9 cellular contexts compared by ENCODE assay signal in genomic region chr7:22109761-22110160, GRCh38.
DNase-seq lines count a peak whose midpoint lies in the region; ATAC-seq and TF ChIP-seq lines count a peak whose summit lies in the region.
"Had no signal": no experiment of that assay in that cellular context is flagged by ENCODE, and none has a peak within 500 bp of the region (broad histone marks: within the 10 kb centered on the region; RNA-seq: fewer than 3 reads in every experiment).

No MANE protein-coding gene starts in this region.

- no peaks in the 10 kb centered on the region for H3K4me1 Mint-ChIP-seq in CD8-positive, alpha-beta T cell (ENCODE audit: low read depth)

- H3K27ac ChIP-seq in foreskin keratinocyte (no peak overlapping the region), prostate gland (no peak overlapping the region)
- H3K27ac ChIP-seq in CD8-positive, alpha-beta T cell (ENCODE audit: low read depth, low read length) = no peak overlapping the region
- H3K27ac ChIP-seq: skin epidermis had no signal

- H3K9me3 Mint-ChIP-seq in CD8-positive, alpha-beta T cell = no peaks in the 10 kb centered on the region

- H3K4me3 Mint-ChIP-seq in CD8-positive, alpha-beta T cell = no peak overlapping the region

- peak; percentile 18 for TF ChIP-seq CTCF in foreskin keratinocyte (conservative IDR thresholded peaks at IDR 0.05)
- no peak for TF ChIP-seq CTCF in prostate gland (IDR thresholded peaks at IDR 0.05)
- no peak for TF ChIP-seq CTCF in CD8-positive, alpha-beta T cell (IDR thresholded peaks at IDR 0.05)

- POLR2A ChIA-PET in CD8-positive, alpha-beta T cell (lab: Charles Lee) = no interaction called here

- no peaks in the 10 kb centered on the region for H3K9me3 ChIP-seq in prostate gland
- no peaks in the 10 kb centered on the region for H3K9me3 ChIP-seq in CD8-positive, alpha-beta T cell (ENCODE audit: low read length)

- no peaks in the 10 kb centered on the region for H3K4me1 ChIP-seq in foreskin keratinocyte
- H3K4me1 ChIP-seq in prostate gland (replicated peaks) = no peaks in the 10 kb centered on the region
- H3K4me1 ChIP-seq in CD8-positive, alpha-beta T cell (ENCODE audit: insufficient read depth, low read length) = no peaks in the 10 kb centered on the region

- H3K4me3 ChIP-seq in prostate gland = no peak overlapping the region
- H3K4me3 ChIP-seq in CD8-positive, alpha-beta T cell (ENCODE audit: low read depth, low read length) = no peak overlapping the region
- H3K4me3 ChIP-seq: skin epidermis had no signal

- H3K27me3 Mint-ChIP-seq in CD8-positive, alpha-beta T cell (ENCODE audit: low read depth) = no peaks in the 10 kb centered on the region

- ATAC-seq in Right ventricle myocardium superior (ENCODE audit: poor library complexity) (peak; percentile 42), Right ventricle myocardium inferior (no peak), foreskin keratinocyte (peak; percentile 54)
- ATAC-seq in CD8-positive, alpha-beta T cell = no peak

- no peak overlapping the region for H3K27ac Mint-ChIP-seq in CD8-positive, alpha-beta T cell

- CTCF ChIA-PET in CD8-positive, alpha-beta T cell (lab: Charles Lee) = interaction anchor here (0.6 to 5.0 kb wide), 27 partner anchors 8 to 946 kb away, joined by 3 to 53 read pairs (median 6); partner anchors contain the start of genes IL6 and STEAP1B

- WGBS in prostate gland = 71% methylated on average over 7 of the region's 7 CpGs

- intact Hi-C loops in Right ventricle myocardium superior (cut with DNase I) = loop anchor here (2.0 to 10.0 kb wide), 2 partner anchors 185 to 379 kb away; no protein-coding TSS in a partner anchor
- intact Hi-C loops in Right ventricle myocardium inferior (cut with DNase I) = loop anchor here (1.0 to 5.0 kb wide), 4 partner anchors 103 to 380 kb away; no protein-coding TSS in a partner anchor
- intact Hi-C loops in prostate gland (cut with DNase I) = loop anchor here (2.0 kb wide), 1 partner anchor 379 kb away; no protein-coding TSS in a partner anchor
- intact Hi-C loops in CD8-positive, alpha-beta T cell (cut with DNase I, micrococcal nuclease) = loop anchor here (1.0 to 10.0 kb wide), 5 partner anchors 380 to 948 kb away; partner anchors contain the start of gene STEAP1B (in 1 of the 2)

- H3K27me3 ChIP-seq in foreskin keratinocyte (no peaks in the 10 kb centered on the region), prostate gland (replicated peaks; ENCODE audit: insufficient read depth) (no peaks in the 10 kb centered on the region)
- H3K27me3 ChIP-seq in CD8-positive, alpha-beta T cell (ENCODE audit: insufficient read depth, low read length) = no peaks in the 10 kb centered on the region

- H3K36me3 Mint-ChIP-seq in CD8-positive, alpha-beta T cell = no peaks in the 10 kb centered on the region

- no peak for DNase-seq in Right ventricle myocardium superior
- no peak for DNase-seq in Right ventricle myocardium inferior (ENCODE audit: missing footprints)
- DNase-seq in SW480 (ENCODE audit: low spot score) = peak; percentile 27
- DNase-seq in foreskin keratinocyte = peak in 1 of 2 donors; percentile 7
- DNase-seq in stimulated activated CD4-positive, alpha-beta T cell treated with anti-CD3 and anti-CD28 coated beads, Interleukin-1b, Interleukin-23, amount 100 ng/mL, for 48 hours = peak; percentile 10
- DNase-seq in DMS79 (lab: John Stamatoyannopoulos, UW) = no peak
- DNase-seq in prostate gland (ENCODE audit: low spot score) = no peak
- no peak for DNase-seq in CD8-positive, alpha-beta T cell

- H3K36me3 ChIP-seq in prostate gland = no peaks in the 10 kb centered on the region
- H3K36me3 ChIP-seq in CD8-positive, alpha-beta T cell (ENCODE audit: insufficient read depth, low read length) = no peaks in the 10 kb centered on the region

- no peak for TF ChIP-seq POLR2A in prostate gland (IDR thresholded peaks at IDR 0.05)

Comparison
In these comparisons a context has a peak if more than half of its experiments do, and no peak if none do; other contexts are left out.
1. ATAC-seq: peak in Right ventricle myocardium superior (single experiment) and foreskin keratinocyte (single experiment); none in Right ventricle myocardium inferior (single experiment) and CD8-positive, alpha-beta T cell (single experiment).
2. DNase-seq: peak in SW480 (single experiment) and stimulated activated CD4-positive, alpha-beta T cell treated with anti-CD3 and anti-CD28 coated beads, Interleukin-1b, Interleukin-23, amount 100 ng/mL, for 48 hours (single experiment); none in Right ventricle myocardium superior (single experiment), Right ventricle myocardium inferior (single experiment), DMS79 (single experiment), prostate gland (single experiment) and CD8-positive, alpha-beta T cell (0 of 7).